In genomic region chr4:11268149-11268548, GRCh38 we compare ENCODE assay signal across 32 cellular contexts.
"Had no signal": no experiment of that assay in that cellular context is flagged by ENCODE, and none has a peak within 500 bp of the region (broad histone marks: within the 10 kb centered on the region; RNA-seq: fewer than 3 reads in every experiment).

No MANE protein-coding gene starts in this region.

- H3K27me3 ChIP-seq: brain microvascular endothelial cell had no signal

- FAIRE-seq: astrocyte, colon, endometrium, endothelial cell of umbilical vein, frontal cortex had no signal

- ATAC-seq: activated CD4-positive, CD25-positive, alpha-beta regulatory T cell treated with anti-CD3 and anti-CD28 coated beads, Interleukin-2, amount 50 U/mL, for 24 hours; activated CD8-positive, alpha-beta T cell treated with anti-CD3 and anti-CD28 coated beads for 36 hours; activated T-cell treated with anti-CD3 and anti-CD28 coated beads, Interleukin-2, amount 50 U/mL, for 4 hours; activated T-helper 17 cell treated with anti-CD3 and anti-CD28 coated beads, Interleukin-2, amount 50 U/mL, for 72 hours; esophagus mucosa; T-cell had no signal

- H3K27ac Mint-ChIP-seq: activated B cell treated with CpG ODN at 0.5 μM for 24 hours; activated CD8-positive, alpha-beta T cell treated with anti-CD3 and anti-CD28 coated beads for 36 hours; activated naive CD8-positive, alpha-beta T cell; activated T-helper 17 cell treated with anti-CD3 and anti-CD28 coated beads, Interleukin-2, amount 50 U/mL, for 72 hours; T-cell; T-helper 1 cell treated with Interleukin-12 subunit alpha and Interleukin-12 subunit beta and Interleukin-4 antibody, amounts not matched to agents 30 μg/mL and 1 μg/mL, for 36 hours; T-helper 2 cell treated with Interferon-gamma antibody and Interleukin-4, amounts not matched to agents 5 μg/mL and 100 μg/mL, for 36 hours had no signal

- H3K9me3 Mint-ChIP-seq: T-helper 1 cell treated with Interleukin-12 subunit alpha and Interleukin-12 subunit beta and Interleukin-4 antibody, amounts not matched to agents 30 μg/mL and 1 μg/mL, for 36 hours; T-helper 2 cell treated with Interferon-gamma antibody and Interleukin-4, amounts not matched to agents 5 μg/mL and 100 μg/mL, for 36 hours had no signal

- H3K36me3 ChIP-seq: brain microvascular endothelial cell, WERI-Rb-1 had no signal

- H3K27me3 Mint-ChIP-seq: T-cell had no signal

- H3K4me3 Mint-ChIP-seq: activated B cell treated with CpG ODN at 0.5 μM for 24 hours; activated CD8-positive, alpha-beta T cell treated with anti-CD3 and anti-CD28 coated beads for 36 hours; activated naive CD8-positive, alpha-beta T cell; activated T-cell treated with anti-CD3 and anti-CD28 coated beads, Interleukin-2, amount 50 U/mL, for 4 hours; activated T-helper 17 cell treated with anti-CD3 and anti-CD28 coated beads, Interleukin-2, amount 50 U/mL, for 72 hours; T-cell; T-helper 1 cell treated with Interleukin-12 subunit alpha and Interleukin-12 subunit beta and Interleukin-4 antibody, amounts not matched to agents 30 μg/mL and 1 μg/mL, for 36 hours; T-helper 2 cell treated with Interferon-gamma antibody and Interleukin-4, amounts not matched to agents 5 μg/mL and 100 μg/mL, for 36 hours had no signal

- DNase-seq: activated B cell treated with CpG ODN at 0.5 μM for 24 hours; activated CD4-positive, alpha-beta T cell treated with anti-CD3 and anti-CD28 coated beads for 48 hours; activated CD4-positive, alpha-beta T cell treated with anti-CD3 and anti-CD28 coated beads, Interleukin-2, amount 50 U/mL, for 1 hour; activated CD4-positive, alpha-beta T cell treated with anti-CD3 and anti-CD28 coated beads, Interleukin-2, amount 50 U/mL, for 48 hours; activated CD8-positive, alpha-beta memory T cell treated with anti-CD3 and anti-CD28 coated beads for 24 hours; activated CD8-positive, alpha-beta T cell treated with anti-CD3 and anti-CD28 coated beads for 36 hours; activated effector memory CD4-positive, alpha-beta T cell treated with Interleukin-2 at 50 U/mL for 16 hours; activated gamma-delta T cell treated with Interleukin-2 at 50 U/mL for 16 hours; activated naive CD4-positive, alpha-beta T cell treated with anti-CD3 and anti-CD28 coated beads, Interleukin-2, amount 50 U/mL, for 16 hours; activated naive CD4-positive, alpha-beta T cell treated with Interleukin-2 at 50 U/mL for 16 hours; activated T-cell treated with anti-CD3 and anti-CD28 coated beads, Interleukin-2, amount 50 U/mL, for 4 hours; amniotic stem cell; anterior cingulate cortex; brain microvascular endothelial cell; caudate nucleus; effector CD8-positive, alpha-beta T cell; foreskin fibroblast; head of caudate nucleus; T-cell; T1000; WERI-Rb-1 had no signal

- H3K36me3 Mint-ChIP-seq: activated naive CD8-positive, alpha-beta T cell; T-cell had no signal

- H3K4me1 Mint-ChIP-seq: activated B cell treated with CpG ODN at 0.5 μM for 24 hours; activated T-helper 17 cell treated with anti-CD3 and anti-CD28 coated beads, Interleukin-2, amount 50 U/mL, for 72 hours; T-cell had no signal

- H3K27ac ChIP-seq: brain microvascular endothelial cell, WERI-Rb-1 had no signal
